Comparison of ENCODE assay signal across 9 cellular contexts in genomic region chr7:112286294-112287086, GRCh38.
DNase-seq lines count a peak whose midpoint lies in the region; ATAC-seq and TF ChIP-seq lines count a peak whose summit lies in the region.
"Had no signal": no experiment of that assay in that cellular context is flagged by ENCODE, and none has a peak within 500 bp of the region (broad histone marks: within the 10 kb centered on the region; RNA-seq: fewer than 3 reads in every experiment).

No MANE protein-coding gene starts in this region.

- peaks cover 9% of the 10 kb centered on the region for H3K4me1 Mint-ChIP-seq in activated naive CD4-positive, alpha-beta T cell treated with anti-CD3 and anti-CD28 coated beads, Interleukin-2, amount 10 ng/mL, durations not matched to agents 7 days and 5 days

- no peaks in the 10 kb centered on the region for H3K27me3 Mint-ChIP-seq in activated naive CD4-positive, alpha-beta T cell treated with anti-CD3 and anti-CD28 coated beads, Interleukin-2, amount 10 ng/mL, durations not matched to agents 7 days and 5 days
- H3K27me3 Mint-ChIP-seq: activated naive CD8-positive, alpha-beta T cell treated with anti-CD3 and anti-CD28 coated beads, Interleukin-2, amount 10 ng/mL, durations not matched to agents 7 days and 5 days had no signal

- H3K4me3 ChIP-seq in fibroblast of pulmonary artery (replicated peaks; ENCODE audit: low read depth, low read length): no peak overlapping the region

- H3K36me3 Mint-ChIP-seq in activated naive CD4-positive, alpha-beta T cell treated with anti-CD3 and anti-CD28 coated beads, Interleukin-2, amount 10 ng/mL, durations not matched to agents 7 days and 5 days: peaks cover 5% of the 10 kb centered on the region

- TF ChIP-seq CTCF in fibroblast of pulmonary artery (IDR thresholded peaks at IDR 0.05; ENCODE audit: low read length, missing control alignments) (no peak), omental fat pad (IDR thresholded peaks at IDR 0.05) (no peak)

- H3K4me3 Mint-ChIP-seq in activated naive CD4-positive, alpha-beta T cell treated with anti-CD3 and anti-CD28 coated beads, Interleukin-2, amount 10 ng/mL, durations not matched to agents 7 days and 5 days: no peak overlapping the region
- H3K4me3 Mint-ChIP-seq: activated naive CD8-positive, alpha-beta T cell treated with anti-CD3 and anti-CD28 coated beads, Interleukin-2, amount 10 ng/mL, durations not matched to agents 7 days and 5 days had no signal

- DNase-seq in NCI-H1436 (lab: John Stamatoyannopoulos, UW) (peak; percentile 75), fibroblast of pulmonary artery (ENCODE audit: low read depth) (peak; percentile 4), omental fat pad (ENCODE audit: low spot score) (no peak)
- no peak for DNase-seq in stimulated activated CD4-positive, alpha-beta T cell treated with anti-CD3 and anti-CD28 coated beads, Interleukin-2, amount 100 ng/mL, for 24 hours
- no peak for DNase-seq in NK-92 treated with Interleukin-12 subunit alpha and Interleukin-12 subunit beta, amount 100 ng/mL, for 24 hours (lab: John Stamatoyannopoulos, UW)
- no peak for DNase-seq in activated naive CD4-positive, alpha-beta T cell treated with anti-CD3 and anti-CD28 coated beads, Interleukin-2, amount 10 ng/mL, durations not matched to agents 7 days and 5 days
- DNase-seq: activated naive CD8-positive, alpha-beta T cell treated with anti-CD3 and anti-CD28 coated beads, Interleukin-2, amount 10 ng/mL, durations not matched to agents 7 days and 5 days had no signal

- CTCF ChIA-PET in activated naive CD4-positive, alpha-beta T cell treated with anti-CD3 and anti-CD28 coated beads, Interleukin-2, amount 10 ng/mL, durations not matched to agents 7 days and 5 days (lab: Charles Lee): no interaction called here

- H3K27ac Mint-ChIP-seq in activated naive CD4-positive, alpha-beta T cell treated with anti-CD3 and anti-CD28 coated beads, Interleukin-2, amount 10 ng/mL, durations not matched to agents 7 days and 5 days: no peak overlapping the region
- H3K27ac Mint-ChIP-seq: activated naive CD8-positive, alpha-beta T cell treated with anti-CD3 and anti-CD28 coated beads, Interleukin-2, amount 10 ng/mL, durations not matched to agents 7 days and 5 days had no signal

- ATAC-seq in GM18519 (IDR thresholded peaks at IDR 0.05; ENCODE audit: low FRiP score, unreplicated experiment) (peak; percentile 83), HG02588 (IDR thresholded peaks at IDR 0.05; ENCODE audit: unreplicated experiment) (peak; percentile 61), omental fat pad (ENCODE audit: low FRiP score) (no peak)

- no peaks in the 10 kb centered on the region for H3K9me3 Mint-ChIP-seq in activated naive CD4-positive, alpha-beta T cell treated with anti-CD3 and anti-CD28 coated beads, Interleukin-2, amount 10 ng/mL, durations not matched to agents 7 days and 5 days
- H3K9me3 Mint-ChIP-seq: activated naive CD8-positive, alpha-beta T cell treated with anti-CD3 and anti-CD28 coated beads, Interleukin-2, amount 10 ng/mL, durations not matched to agents 7 days and 5 days had no signal

Comparison
In these comparisons a context has a peak if more than half of its experiments do, and no peak if none do; other contexts are left out.
1. DNase-seq: peak in NCI-H1436 (single experiment) and fibroblast of pulmonary artery (single experiment); none in omental fat pad (single experiment), stimulated activated CD4-positive, alpha-beta T cell treated with anti-CD3 and anti-CD28 coated beads, Interleukin-2, amount 100 ng/mL, for 24 hours (0 of 2), NK-92 treated with Interleukin-12 subunit alpha and Interleukin-12 subunit beta, amount 100 ng/mL, for 24 hours (single experiment) and activated naive CD4-positive, alpha-beta T cell treated with anti-CD3 and anti-CD28 coated beads, Interleukin-2, amount 10 ng/mL, durations not matched to agents 7 days and 5 days (single experiment).